In genomic region chr2:131673400-131674173, GRCh38 we compare ENCODE assay signal across 8 cellular contexts.
DNase-seq lines count a peak whose midpoint lies in the region; ATAC-seq, FAIRE-seq and TF ChIP-seq lines count a peak whose summit lies in the region.

No MANE protein-coding gene starts in this region.

- H3K9ac ChIP-seq in neuronal stem cell (ENCODE audit: low read depth, low read length, poor library complexity) = peak overlapping the region; percentile 83

- peak overlapping the region; percentile 39 for H2BK5ac ChIP-seq in neuronal stem cell (ENCODE audit: low read length)

- H3K79me1 ChIP-seq in neuronal stem cell (ENCODE audit: low read depth, low read length) = no peaks in the 10 kb centered on the region

- peak overlapping the region; percentile 84 for H2AK5ac ChIP-seq in neuronal stem cell (ENCODE audit: low read depth, low read length)

- WGBS in neuronal stem cell (ENCODE audit: extremely low coverage in 2 of 2, insufficient read length in 2 of 2, insufficient replicate concordance in 1 of 2), 2 donors = no CpG with 5 or more reads among the region's 48 CpGs
- 6% methylated on average over 24 of the region's 48 CpGs for WGBS in suprapubic skin

- POLR2A ChIA-PET in Panc1 (lab: Charles Lee) = no interaction called here

- no peak for TF ChIP-seq EP300 in suprapubic skin (IDR thresholded peaks at IDR 0.05)

- H2AFZ ChIP-seq in neuronal stem cell (ENCODE audit: low read length) = peak overlapping the region; percentile 93

- H3K4me2 ChIP-seq in neuronal stem cell (ENCODE audit: insufficient read depth, low read length, poor library complexity, severe bottlenecking) = peak overlapping the region; percentile 85

- H4K8ac ChIP-seq in neuronal stem cell (ENCODE audit: low read depth, low read length) = peak overlapping the region; percentile 43

- H3K14ac ChIP-seq in neuronal stem cell (ENCODE audit: low read length) = peak overlapping the region; percentile 82

- in situ Hi-C loops in Panc1 (cut with HindIII; ENCODE audit: low pct_unique_long_range_greater_than_20kb, low sequenced_read_pairs) = no loop called here

- no TSS peak for BruUV-seq in Panc1 (replicated peaks; lab: Mats Ljungman, UMichigan)

- peak overlapping the region; percentile 85 for H3K23ac ChIP-seq in neuronal stem cell (ENCODE audit: low read depth, low read length, poor library complexity)

- H2BK15ac ChIP-seq in neuronal stem cell (ENCODE audit: low read length) = peak overlapping the region; percentile 67

- no peak overlapping the region for H2BK120ac ChIP-seq in neuronal stem cell (ENCODE audit: low read depth, low read length)

- H3K4ac ChIP-seq in neuronal stem cell (ENCODE audit: low read length) = no peak overlapping the region

- H3K27me3 ChIP-seq in HL-60 (ENCODE audit: insufficient read depth, poor library complexity, severe bottlenecking) (peaks cover 10% of the 10 kb centered on the region), Panc1 (ENCODE audit: control insufficient read depth, insufficient read depth, low read length) (peaks cover 2% of the 10 kb centered on the region; the same call in 1 of the 2 replicates), foreskin keratinocyte (peaks cover 4% of the 10 kb centered on the region), neuronal stem cell (ENCODE audit: control insufficient read depth in 3 of 3, insufficient read depth in 3 of 3, low read depth in 1 of 3, low read length in 3 of 3) (peaks cover 0 to 37% (median 9%) of the 10 kb centered on the region in 3 experiments), suprapubic skin (peaks cover 27% of the 10 kb centered on the region)

- TF ChIP-seq CTCF in D721Med (IDR thresholded peaks at IDR 0.05; ENCODE audit: insufficient read depth, missing control alignments) (peak; percentile 65), HL-60 (IDR thresholded peaks at IDR 0.05; ENCODE audit: insufficient read depth, low read length) (peak; percentile 46), Panc1 (IDR thresholded peaks at IDR 0.05) (peak; percentile 92), foreskin keratinocyte (conservative IDR thresholded peaks at IDR 0.05) (peak; percentile 89), suprapubic skin (IDR thresholded peaks at IDR 0.05) (peak; percentile 46 to 91)

- intact Hi-C loops in Panc1 (cut with micrococcal nuclease; ENCODE audit: unreplicated experiment) = loop anchor here (1.0 to 10.0 kb wide), 4 partner anchors 116 to 471 kb away; no protein-coding TSS in a partner anchor

- H3K4me1 ChIP-seq in Panc1 (ENCODE audit: control insufficient read depth, insufficient read depth, low read length) (no peaks in the 10 kb centered on the region), foreskin keratinocyte (peaks cover 10% of the 10 kb centered on the region), neuronal stem cell (ENCODE audit: control insufficient read depth in 2 of 2, insufficient read depth in 1 of 2, low read depth in 1 of 2, low read length in 2 of 2) (peaks cover 5 to 6% of the 10 kb centered on the region in 2 donors), suprapubic skin (peaks cover 32% of the 10 kb centered on the region)

- peak overlapping the region; percentile 87 for H3K18ac ChIP-seq in neuronal stem cell (ENCODE audit: low read length)

- H3K27ac ChIP-seq in HL-60 (replicated peaks) (no peak overlapping the region), Panc1 (ENCODE audit: low read length) (no peak overlapping the region), foreskin keratinocyte (no peak overlapping the region), neuronal stem cell (replicated peaks; ENCODE audit: low read length) (no peak overlapping the region), suprapubic skin (no peak overlapping the region)

- peak; percentile 93 for ATAC-seq in GM21360 (IDR thresholded peaks at IDR 0.05; ENCODE audit: unreplicated experiment)
- peak; percentile 97 for ATAC-seq in Panc1
- ATAC-seq in foreskin keratinocyte = peak; percentile 81

- FAIRE-seq in D721Med (lab: Jason Lieb, UNC) = no peak

- CTCF ChIA-PET in Panc1 (lab: Charles Lee) = interaction anchor here (0.6 to 2.5 kb wide), 5 partner anchors 9 to 260 kb away, joined by 3 to 12 read pairs (median 7); partner anchors contain the start of gene MZT2A

- no peak for TF ChIP-seq POLR2A in suprapubic skin (IDR thresholded peaks at IDR 0.05)

- no peaks in the 10 kb centered on the region for H3K9me3 ChIP-seq in Panc1 (ENCODE audit: control insufficient read depth, insufficient read depth, low read depth, low read length)
- H3K9me3 ChIP-seq in neuronal stem cell (replicated peaks in 1 of 2; ENCODE audit: control insufficient read depth in 2 of 2, insufficient read depth in 1 of 2, low read depth in 1 of 2, low read length in 2 of 2) = no peaks in the 10 kb centered on the region
- H3K9me3 ChIP-seq in suprapubic skin = no peaks in the 10 kb centered on the region

- H4K91ac ChIP-seq in neuronal stem cell (ENCODE audit: low read depth, low read length, poor library complexity) = no peak overlapping the region

- DNase-seq in D721Med (ENCODE audit: insufficient read length, low spot score) (peak; percentile 51), HL-60 (ENCODE audit: low read depth in 1 of 2, low spot score in 1 of 2) (peak in 1 of 2 experiments; percentile 72), Panc1 (ENCODE audit: low read depth, low spot score) (no peak), foreskin keratinocyte (peak in 1 of 2 donors; percentile 55), neuronal stem cell (ENCODE audit: low spot score) (peak; percentile 54), suprapubic skin (ENCODE audit: low spot score in 2 of 2) (peak; percentile 74 to 82)
- peak; percentile 87 for DNase-seq in activated effector memory CD4-positive, alpha-beta T cell treated with anti-CD3 and anti-CD28 coated beads, Interleukin-2, amount 50 U/mL, for 16 hours

- H3K36me3 ChIP-seq in Panc1 (ENCODE audit: control insufficient read depth, insufficient read depth, low read length) = no peaks in the 10 kb centered on the region
- H3K36me3 ChIP-seq in neuronal stem cell (replicated peaks in 1 of 2; ENCODE audit: control insufficient read depth in 2 of 2, insufficient read depth in 2 of 2, low read length in 2 of 2) = no peaks in the 10 kb centered on the region
- H3K36me3 ChIP-seq in suprapubic skin = no peaks in the 10 kb centered on the region

- H3K4me3 ChIP-seq in HL-60 (replicated peaks; ENCODE audit: insufficient read depth, low read length) = peak overlapping the region; percentile 31
- H3K4me3 ChIP-seq in Panc1 (ENCODE audit: low read depth in 2 of 2, low read length in 2 of 2) = peak overlapping the region; percentile 37 to 60
- H3K4me3 ChIP-seq in neuronal stem cell (ENCODE audit: low read length in 2 of 2) = peak overlapping the region; percentile 40 to 74
- peak overlapping the region; percentile 43 for H3K4me3 ChIP-seq in suprapubic skin

- peak overlapping the region; percentile 73 for H2BK12ac ChIP-seq in neuronal stem cell (ENCODE audit: low read length)
